In genomic region chr14:100539766-100540140, GRCh38 we compare ENCODE assay signal across 14 cellular contexts. TPM values are rescaled to one million over a fixed set of nuclear protein-coding genes. Genes with fewer than 3 reads are reported as not detected.
DNase-seq lines count a peak whose midpoint lies in the region; ATAC-seq and TF ChIP-seq lines count a peak whose summit lies in the region.
"Had no signal": no experiment of that assay in that cellular context is flagged by ENCODE, and none has a peak within 500 bp of the region (broad histone marks: within the 10 kb centered on the region; RNA-seq: fewer than 3 reads in every experiment).

No MANE protein-coding gene starts in this region.

- no peaks in the 10 kb centered on the region for H3F3A ChIP-seq in neural progenitor cell (ENCODE audit: low read depth)

- no peak overlapping the region for H3K27ac ChIP-seq in heart left ventricle
- H3K27ac ChIP-seq in left ventricle myocardium inferior (replicated peaks) = no peak overlapping the region
- peak overlapping the region in 3 of 4 donors; percentile 85 to 93 (median 88) for H3K27ac ChIP-seq in body of pancreas
- H3K27ac ChIP-seq in neural progenitor cell = no peak overlapping the region
- H3K27ac ChIP-seq in upper lobe of right lung = no peak overlapping the region

- H3K79me2 ChIP-seq in neural progenitor cell (ENCODE audit: low read depth) = no peaks in the 10 kb centered on the region

- peak in 4 of 5 donors; percentile 13 to 34 (median 19) for DNase-seq in heart left ventricle
- DNase-seq in left ventricle myocardium inferior = no peak
- DNase-seq in body of pancreas = peak in 3 of 4 donors; percentile 16 to 53 (median 41)
- no peak for DNase-seq in neural progenitor cell (ENCODE audit: low spot score)
- DNase-seq in upper lobe of right lung = peak; percentile 47
- DNase-seq in SHP77 (lab: John Stamatoyannopoulos, UW) = no peak
- DNase-seq in T-helper 1 cell = no peak
- DNase-seq: DMS79 treated with DMSO at 0.1 percent for 48 hours, NCI-H1417, NCI-H2081, NCI-H510A treated with DMSO at 0.1 percent for 48 hours had no signal

- no peaks in the 10 kb centered on the region for H4K20me1 ChIP-seq in neural progenitor cell (ENCODE audit: low read depth)

- no peaks in the 10 kb centered on the region for H3K36me3 Mint-ChIP-seq in neural progenitor cell
- H3K36me3 Mint-ChIP-seq: CD4-positive, alpha-beta memory T cell had no signal

- no peak overlapping the region for H3K4me3 ChIP-seq in heart left ventricle
- H3K4me3 ChIP-seq in left ventricle myocardium inferior = no peak overlapping the region
- no peak overlapping the region for H3K4me3 ChIP-seq in body of pancreas
- H3K4me3 ChIP-seq in neural progenitor cell = no peak overlapping the region
- H3K4me3 ChIP-seq in upper lobe of right lung = no peak overlapping the region

- no peak overlapping the region for H2AFZ ChIP-seq in neural progenitor cell (replicated peaks)

- peaks cover 8% of the 10 kb centered on the region for H3K27me3 Mint-ChIP-seq in neural progenitor cell (ENCODE audit: insufficient read depth, low read depth)
- H3K27me3 Mint-ChIP-seq: CD4-positive, alpha-beta memory T cell; IgD-negative memory B cell had no signal

- no peak overlapping the region for H3K9ac ChIP-seq in neural progenitor cell

- TF ChIP-seq POLR2A in heart left ventricle (IDR thresholded peaks at IDR 0.05) (no peak), body of pancreas (IDR thresholded peaks at IDR 0.05) (no peak)

- peak overlapping the region; percentile 96 for H3K27ac Mint-ChIP-seq in neural progenitor cell
- H3K27ac Mint-ChIP-seq: CD4-positive, alpha-beta memory T cell had no signal

- no peak overlapping the region for H3K4me3 Mint-ChIP-seq in neural progenitor cell
- H3K4me3 Mint-ChIP-seq: CD4-positive, alpha-beta memory T cell; IgD-negative memory B cell had no signal

- H3K4me2 ChIP-seq in neural progenitor cell = no peak overlapping the region

- H3K9me3 ChIP-seq in heart left ventricle (no peaks in the 10 kb centered on the region), left ventricle myocardium inferior (replicated peaks) (no peaks in the 10 kb centered on the region), body of pancreas (no peaks in the 10 kb centered on the region), neural progenitor cell (ENCODE audit: low read depth) (no peaks in the 10 kb centered on the region), upper lobe of right lung (no peaks in the 10 kb centered on the region)

- no peak for ATAC-seq in heart left ventricle
- no peak for ATAC-seq in body of pancreas
- no peak for ATAC-seq in upper lobe of right lung

- H3K27me3 ChIP-seq in heart left ventricle = peaks cover 0 to 4% (median 0%) of the 10 kb centered on the region in 9 donors
- H3K27me3 ChIP-seq in left ventricle myocardium inferior (ENCODE audit: low read depth) = peaks cover 9% of the 10 kb centered on the region
- H3K27me3 ChIP-seq in body of pancreas = no peaks in the 10 kb centered on the region
- no peaks in the 10 kb centered on the region for H3K27me3 ChIP-seq in neural progenitor cell
- H3K27me3 ChIP-seq in upper lobe of right lung = no peaks in the 10 kb centered on the region

- H3K4me1 ChIP-seq in heart left ventricle (no peaks in the 10 kb centered on the region), left ventricle myocardium inferior (no peaks in the 10 kb centered on the region), body of pancreas (peaks cover 54% of the 10 kb centered on the region), neural progenitor cell (peaks cover 3% of the 10 kb centered on the region), upper lobe of right lung (no peaks in the 10 kb centered on the region)

- no peaks in the 10 kb centered on the region for H3K9me3 Mint-ChIP-seq in neural progenitor cell
- H3K9me3 Mint-ChIP-seq: CD4-positive, alpha-beta memory T cell; IgD-negative memory B cell had no signal

- intact Hi-C loops in heart left ventricle (cut with DNase I) (loop anchor here in 1 of 10 donors (10.0 kb wide), 1 partner anchor 105 kb away; no protein-coding TSS in a partner anchor), left ventricle myocardium inferior (cut with micrococcal nuclease) (no loop called here), body of pancreas (cut with DNase I) (no loop called here), upper lobe of right lung (cut with DNase I) (no loop called here)

- H3K36me3 ChIP-seq in heart left ventricle = no peaks in the 10 kb centered on the region
- no peaks in the 10 kb centered on the region for H3K36me3 ChIP-seq in left ventricle myocardium inferior
- peaks cover 0 to 3% of the 10 kb centered on the region in 2 donors for H3K36me3 ChIP-seq in body of pancreas (replicated peaks in 1 of 2; ENCODE audit: insufficient read depth in 1 of 2, low read depth in 2 of 2)
- no peaks in the 10 kb centered on the region for H3K36me3 ChIP-seq in neural progenitor cell
- H3K36me3 ChIP-seq in upper lobe of right lung = no peaks in the 10 kb centered on the region

- peaks cover 14% of the 10 kb centered on the region for H3K4me1 Mint-ChIP-seq in neural progenitor cell
- H3K4me1 Mint-ChIP-seq: IgD-negative memory B cell had no signal

- 87 to 94% (median 93%) methylated on average over 9 to 13 of the region's 13 CpGs for WGBS in heart left ventricle, 4 donors
- 81 to 82% methylated on average over 12 to 13 of the region's 13 CpGs for WGBS in body of pancreas, 2 donors

- TF ChIP-seq CTCF in heart left ventricle (IDR thresholded peaks at IDR 0.05) = no peak
- TF ChIP-seq CTCF in left ventricle myocardium inferior (IDR thresholded peaks at IDR 0.05; ENCODE audit: borderline replicate concordance) = no peak
- no peak for TF ChIP-seq CTCF in body of pancreas (IDR thresholded peaks at IDR 0.05)
- TF ChIP-seq CTCF in neural progenitor cell (IDR thresholded peaks at IDR 0.05) = no peak
- TF ChIP-seq CTCF in upper lobe of right lung (IDR thresholded peaks at IDR 0.05) = no peak

RNA-seq across cellular contexts. Expression of gene BEGAIN, which starts 47.5 kb away (rescaled TPM):
- 1 to 10 TPM in 5 of 9 donors, under 1 TPM in 4; 0.14 to 2.8 (median 1.9) TPM for total RNA-seq in heart left ventricle
- under 1 TPM; 0.24 to 0.46 TPM for polyA plus RNA-seq in heart left ventricle
- 1.9 TPM for total RNA-seq in left ventricle myocardium inferior
- 10 to 100 TPM; 23.9 to 28.7 TPM for total RNA-seq in body of pancreas
- 4.0 and 13.4 TPM in 2 replicates for total RNA-seq in neural progenitor cell (ENCODE audit: low replicate concordance)
- 1.5 TPM for total RNA-seq in upper lobe of right lung
- total RNA-seq: RPMI7951 had no signal

Comparison
In these comparisons a context has a peak if more than half of its experiments do, and no peak if none do; other contexts are left out.
1. DNase-seq: peak in heart left ventricle (4 of 5), body of pancreas (3 of 4) and upper lobe of right lung (single experiment); none in left ventricle myocardium inferior (single experiment), neural progenitor cell (single experiment), SHP77 (0 of 2) and T-helper 1 cell (0 of 5).
2. H3K27ac ChIP-seq: peak in body of pancreas (3 of 4); none in heart left ventricle (0 of 12), left ventricle myocardium inferior (single experiment), neural progenitor cell (single experiment) and upper lobe of right lung (single experiment).